ENCODE assay signal across 22 cellular contexts in genomic region chr2:117989854-117990438, GRCh38. TPM values are rescaled to one million over a fixed set of nuclear protein-coding genes. Genes with fewer than 3 reads are reported as not detected.
DNase-seq lines count a peak whose midpoint lies in the region; ATAC-seq, FAIRE-seq and TF ChIP-seq lines count a peak whose summit lies in the region.
"Had no signal": no experiment of that assay in that cellular context is flagged by ENCODE, and none has a peak within 500 bp of the region (broad histone marks: within the 10 kb centered on the region; RNA-seq: fewer than 3 reads in every experiment).

No MANE protein-coding gene starts in this region.

- H3K4me3 ChIP-seq in A549 (no peak overlapping the region), IMR-90 (ENCODE audit: insufficient read depth, low read depth, low read length) (no peak overlapping the region)
- H3K4me3 ChIP-seq: BLaER1, GM23338 had no signal

- H3K14ac ChIP-seq in IMR-90 (replicated peaks; ENCODE audit: low read depth, low read length) = no peak overlapping the region

- H2AK9ac ChIP-seq in IMR-90 (replicated peaks; ENCODE audit: low read depth, low read length, poor library complexity) = no peak overlapping the region

- peaks cover 6% of the 10 kb centered on the region for H3K4me1 Mint-ChIP-seq in central memory CD8-positive, alpha-beta T cell
- H3K4me1 Mint-ChIP-seq: B cell, GM23338, H9 had no signal

- H2BK5ac ChIP-seq in IMR-90 (ENCODE audit: low read depth, low read length, poor library complexity, severe bottlenecking) = no peak overlapping the region

- no TSS peak for BruUV-seq in IMR-90 (replicated peaks; lab: Mats Ljungman, UMichigan)

- no peaks in the 10 kb centered on the region for H3K27me3 ChIP-seq in IMR-90 (ENCODE audit: control insufficient read depth, insufficient read depth, low read length)
- H3K27me3 ChIP-seq: BLaER1 had no signal

- no peak overlapping the region for H4K91ac ChIP-seq in IMR-90 (ENCODE audit: insufficient read depth, low read depth, low read length)

- TF ChIP-seq POLR2A in A549 (IDR thresholded peaks at IDR 0.05; ENCODE audit: low read length) (no peak), IMR-90 (IDR thresholded peaks at IDR 0.05; ENCODE audit: low read depth, low read length) (no peak)

- no peaks in the 10 kb centered on the region for H3K9me3 ChIP-seq in A549
- H3K9me3 ChIP-seq in IMR-90 (ENCODE audit: control insufficient read depth, insufficient read depth, low read length) = no peaks in the 10 kb centered on the region
- H3K9me3 ChIP-seq: BLaER1, Caco-2 had no signal

- no peak overlapping the region for H4K8ac ChIP-seq in IMR-90 (ENCODE audit: low read depth in 2 of 2, low read length in 2 of 2)

- CTCF ChIA-PET in A549 (lab: Yijun Ruan, JAX) (interaction anchor here (0.9 to 8.6 kb wide), 7 partner anchors 8 to 175 kb away, joined by 3 to 81 read pairs (median 7); partner anchors contain the start of gene DDX18), IMR-90 (lab: Yijun Ruan, JAX) (interaction anchor here (0.6 to 4.5 kb wide), 3 partner anchors 13 to 1672 kb away, joined by 3 to 25 read pairs (median 3); no protein-coding TSS in a partner anchor)

- FAIRE-seq in A549 (lab: Jason Lieb, UNC) = no peak
- FAIRE-seq: G401.6, GM12892, GM19239 had no signal

- ATAC-seq in A549 (no peak), IMR-90 (ENCODE audit: low read depth) (no peak), left colon (peak; percentile 75), HG03135 (IDR thresholded peaks at IDR 0.05; ENCODE audit: unreplicated experiment) (no peak), GM21390 (IDR thresholded peaks at IDR 0.05; ENCODE audit: unreplicated experiment) (no peak), GM18861 (IDR thresholded peaks at IDR 0.05; ENCODE audit: unreplicated experiment) (no peak)
- ATAC-seq in central memory CD8-positive, alpha-beta T cell (replicated peaks; ENCODE audit: extremely low read depth, poor library complexity, severe bottlenecking) = no peak
- ATAC-seq: CD8-positive, alpha-beta T cell; GM23338; HCT116 had no signal

- no peak overlapping the region for H2BK20ac ChIP-seq in IMR-90 (ENCODE audit: low read depth, low read length)

- H3K27me3 Mint-ChIP-seq in central memory CD8-positive, alpha-beta T cell = no peaks in the 10 kb centered on the region
- H3K27me3 Mint-ChIP-seq: B cell; CD4-positive, CD25-positive, alpha-beta regulatory T cell had no signal

- H3K9ac ChIP-seq in IMR-90 (ENCODE audit: low read depth, low read length) = no peak overlapping the region
- H3K9ac ChIP-seq: BLaER1 had no signal

- peaks cover 21% of the 10 kb centered on the region for H3K36me3 ChIP-seq in IMR-90 (ENCODE audit: control insufficient read depth, insufficient read depth, low read length)

- H3K4me3 Mint-ChIP-seq in central memory CD8-positive, alpha-beta T cell = no peak overlapping the region
- H3K4me3 Mint-ChIP-seq: B cell; CD4-positive, CD25-positive, alpha-beta regulatory T cell; CD8-positive, alpha-beta T cell; GM23338; H9 had no signal

- WGBS in A549 (ENCODE audit: missing lambda C conversion rate) = 96% methylated on average over 1 of the region's 1 CpG
- no CpG with 5 or more reads among the region's 1 CpG for WGBS in IMR-90 (ENCODE audit: extremely low coverage in 2 of 2, insufficient read length in 1 of 2), 2 experiments

- H2BK120ac ChIP-seq in IMR-90 (ENCODE audit: low read depth, low read length) = no peak overlapping the region

- H3K23ac ChIP-seq in IMR-90 (ENCODE audit: low read depth, low read length) = no peak overlapping the region

- H2AFZ ChIP-seq in IMR-90 (replicated peaks; ENCODE audit: low read length, poor library complexity) = no peak overlapping the region
- H2AFZ ChIP-seq: GM23338 had no signal

- in situ Hi-C loops in IMR-90 (cut with MboI; ENCODE audit: low sequenced_read_pairs) = no loop called here

- H3K56ac ChIP-seq in IMR-90 (ENCODE audit: extremely low read depth, insufficient read depth, low read length) = no peak overlapping the region

- no peak overlapping the region for H2AK5ac ChIP-seq in IMR-90 (ENCODE audit: low read depth, low read length)

- intact Hi-C loops in IMR-90 (cut with micrococcal nuclease) (no loop called here), left colon (cut with DNase I, micrococcal nuclease) (no loop called here)

- H3K4me2 ChIP-seq in A549 (no peak overlapping the region), IMR-90 (ENCODE audit: low read depth, low read length) (no peak overlapping the region)
- H3K4me2 ChIP-seq: BLaER1, GM23338 had no signal

- H2BK15ac ChIP-seq in IMR-90 (ENCODE audit: low read depth, low read length) = no peak overlapping the region

- H3K9me1 ChIP-seq in IMR-90 (ENCODE audit: insufficient read depth, low read length) = no peaks in the 10 kb centered on the region

- no peak overlapping the region for H3K18ac ChIP-seq in IMR-90 (ENCODE audit: low read depth, low read length)

- TF ChIP-seq RAD21 in A549 (conservative IDR thresholded peaks at IDR 0.05 in 1 of 2, IDR thresholded peaks at IDR 0.05 in 1 of 2) = no peak
- TF ChIP-seq RAD21 in IMR-90 (IDR thresholded peaks at IDR 0.05; ENCODE audit: low read length) = no peak

- H3K9me3 Mint-ChIP-seq in central memory CD8-positive, alpha-beta T cell = no peaks in the 10 kb centered on the region
- H3K9me3 Mint-ChIP-seq: CD8-positive, alpha-beta T cell; GM23338; H9 had no signal

- dilution Hi-C loops in IMR-90 (cut with HindIII; ENCODE audit: low sequenced_read_pairs, unreplicated experiment) = no loop called here

- H4K20me1 ChIP-seq in IMR-90 (ENCODE audit: insufficient read depth, low read length) = no peaks in the 10 kb centered on the region
- H4K20me1 ChIP-seq: BLaER1 had no signal

- H3K27ac ChIP-seq in A549 = no peak overlapping the region
- no peak overlapping the region for H3K27ac ChIP-seq in IMR-90 (ENCODE audit: insufficient read depth, low read length)
- H3K27ac ChIP-seq: BLaER1, C4-2B had no signal

- no peak for TF ChIP-seq EP300 in A549 (IDR thresholded peaks at IDR 0.05)

- TF ChIP-seq CTCF in A549 (IDR thresholded peaks at IDR 0.05) = no peak
- TF ChIP-seq CTCF in IMR-90 (conservative IDR thresholded peaks at IDR 0.05; ENCODE audit: low read depth, low read length) = no peak

- POLR2A ChIA-PET in A549 (lab: Yijun Ruan, JAX) (interaction anchor here (0.7 kb wide), 1 partner anchor 1251 kb away, joined by 3 read pairs; no protein-coding TSS in a partner anchor), IMR-90 (lab: Charles Lee; ENCODE audit: unreplicated experiment) (no interaction called here)

- H3K27ac Mint-ChIP-seq in central memory CD8-positive, alpha-beta T cell (ENCODE audit: low read depth) = peak overlapping the region; percentile 27
- H3K27ac Mint-ChIP-seq: B cell, GM23338 had no signal

- peaks cover 3 to 5% of the 10 kb centered on the region in 2 experiments; a peak in 2 of 4 replicates for H3K79me1 ChIP-seq in IMR-90 (ENCODE audit: low read depth in 1 of 2, low read length in 2 of 2)

- H4K5ac ChIP-seq in IMR-90 (ENCODE audit: low read depth, low read length) = no peak overlapping the region

- no peaks in the 10 kb centered on the region for H3K4me1 ChIP-seq in A549
- H3K4me1 ChIP-seq in IMR-90 (ENCODE audit: control insufficient read depth, insufficient read depth, low read length) = 0 out of 2 replicates have a peak, but pooled peaks cover 3% of the 10 kb centered on the region
- H3K4me1 ChIP-seq: BLaER1, Caco-2 had no signal

- H3K36me3 Mint-ChIP-seq in central memory CD8-positive, alpha-beta T cell (ENCODE audit: insufficient read depth) = peaks cover 62% of the 10 kb centered on the region

- H3K4ac ChIP-seq in IMR-90 (ENCODE audit: low read depth, low read length) = no peak overlapping the region

- DNase-seq in A549 (ENCODE audit: low read depth in 1 of 2, low spot score in 1 of 2) = no peak
- no peak for DNase-seq in IMR-90
- DNase-seq in central memory CD8-positive, alpha-beta T cell (ENCODE audit: low spot score in 2 of 2) = no peak
- no peak for DNase-seq in left colon
- no peak for DNase-seq in stimulated activated CD4-positive, alpha-beta T cell treated with anti-CD3 and anti-CD28 coated beads, Interleukin-12 subunit alpha, Interleukin-12 subunit beta, amount 100 ng/mL, for 4 hours
- DNase-seq: Caco-2; CD4-positive, CD25-positive, alpha-beta regulatory T cell; CD8-positive, alpha-beta T cell; DMS153; DND-41; H9 had no signal

TF ChIP-seq in A549, 52 proteins besides CTCF, POLR2A, EP300 and RAD21:
- TF ChIP-seq BCL3 (IDR thresholded peaks at IDR 0.05) = no peak
- TF ChIP-seq MAFK (IDR thresholded peaks at IDR 0.05; ENCODE audit: partially characterized antibody) = peak; percentile 65

TF ChIP-seq in IMR-90, 13 proteins besides CTCF, POLR2A, EP300 and RAD21:
- TF ChIP-seq MAFK (IDR thresholded peaks at IDR 0.05; ENCODE audit: low read depth, low read length) (peak; percentile 46; the same call in 1 of the 2 replicates), SMC3 (IDR thresholded peaks at IDR 0.05; ENCODE audit: low read depth, low read length) (no peak)
TF ChIP-seq in IMR-90: peak in this region for 1.

RNA-seq across cellular contexts. Expression of gene CCDC93, which starts 23.9 kb away (rescaled TPM):
- 17.8 and 19.7 TPM in 2 replicates for polyA plus RNA-seq in A549 (2011; rRNA removed)
- polyA plus RNA-seq in A549 (2012; cell fraction: cytosol; rRNA removed) = 4.2 and 4.8 TPM in 2 replicates
- polyA plus RNA-seq in A549 (2012; cell fraction: nucleus; rRNA removed) = 9.5 and 12.8 TPM in 2 replicates
- polyA plus RNA-seq in A549 (2017; fragmentation: RNase III; extraction: RNeasy Plus Mini Kit Qiagen cat#74134 plus additional on column Dnase treatment) = 13.6 to 14.4 TPM (median 14.1 TPM) in 3 replicates
- polyA minus RNA-seq in A549 (2011; rRNA and poly(A)+ RNA removed) = 14.1 and 18.8 TPM in 2 replicates
- total RNA-seq in IMR-90 (2012; rRNA removed) = 17.2 and 18.9 TPM in 2 replicates
- polyA plus RNA-seq in IMR-90 (2012; rRNA removed) = 7.3 and 8.1 TPM in 2 replicates
- 1.6 and 3.0 TPM in 2 replicates for polyA plus RNA-seq in IMR-90 (2012; cell fraction: cytosol; rRNA removed)
- 5.8 and 31.6 TPM in 2 replicates for polyA plus RNA-seq in IMR-90 (2012; cell fraction: nucleus; rRNA removed; ENCODE audit: low replicate concordance)
- 10 to 100 TPM; 41.7 to 44.3 TPM for total RNA-seq in left colon
